In the genomic region with DNA sequence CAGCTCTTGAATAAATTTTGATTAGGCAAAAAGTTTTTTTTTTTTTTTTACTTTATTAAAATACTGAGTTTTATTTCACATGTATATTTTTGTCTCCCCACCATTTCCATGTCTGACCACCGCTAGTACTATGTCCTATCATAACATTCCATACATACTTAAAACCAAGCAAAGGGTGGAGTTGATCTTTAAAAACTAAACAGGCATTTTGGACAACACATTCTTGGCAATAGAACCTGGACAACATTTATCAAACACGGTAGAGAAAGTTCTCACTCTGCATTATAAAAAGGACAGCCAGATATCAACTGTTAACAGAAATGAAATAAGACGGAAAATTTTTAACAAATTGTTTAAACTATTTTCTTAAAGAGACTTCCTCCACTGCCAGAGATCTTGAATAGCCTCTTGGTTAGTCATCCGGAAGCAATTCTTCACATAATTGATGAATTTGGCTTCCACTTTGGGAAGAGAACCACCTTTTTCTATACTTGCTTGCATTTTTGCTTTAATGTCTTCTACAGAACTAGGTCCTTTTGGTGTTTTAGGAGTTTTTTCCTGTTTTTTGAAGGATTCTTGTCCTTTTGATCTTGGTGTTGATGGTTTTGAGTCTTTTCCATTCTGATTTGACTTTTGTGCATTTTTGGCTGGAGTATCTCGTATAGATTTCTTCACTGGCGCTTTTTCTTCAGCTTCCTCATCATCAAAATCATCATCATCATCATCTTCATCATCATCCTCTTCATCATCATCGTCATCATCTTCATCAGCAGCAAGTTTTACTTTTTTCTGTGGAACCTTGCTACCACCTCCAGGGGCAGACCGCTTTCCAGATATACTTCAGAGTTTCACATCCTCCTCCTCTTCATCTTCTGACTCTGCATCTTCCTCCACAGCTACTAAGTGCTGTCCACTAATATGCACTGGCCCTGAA, we compare ENCODE assay signal across 8 cellular contexts. TPM values are rescaled to one million over a fixed set of nuclear protein-coding genes. Genes with fewer than 3 reads are reported as not detected.
A peak's percentile ranks its signal among the peaks of the same experiment; 100 is the strongest.
DNase-seq lines count a peak whose midpoint lies in the region; ATAC-seq, FAIRE-seq and TF ChIP-seq lines count a peak whose summit lies in the region.
"Not testable (repeated sequence)": the region's sequence is repeated elsewhere in the genome, so short reads cannot be mapped to it uniquely, and the experiment has no call there.

No MANE protein-coding gene starts in this region.

- not testable (repeated sequence) for H3K36me3 ChIP-seq in SJSA1

- not testable (repeated sequence) for H3K4me3 ChIP-seq in A549; SJSA1; astrocyte of the cerebellum (ENCODE audit: low read depth, low read length); cardiac fibroblast (replicated peaks in 1 of 2; ENCODE audit: low read depth in 2 of 2, low read length in 2 of 2); fibroblast of mammary gland (ENCODE audit: control insufficient read depth, low read depth, low read length)

- not testable (repeated sequence) for TF ChIP-seq EP300 in A549 (IDR thresholded peaks at IDR 0.05)

- not testable (repeated sequence) for H3K27me3 ChIP-seq in SJSA1 (replicated peaks)

- not testable (repeated sequence) for FAIRE-seq in A549 (lab: Jason Lieb, UNC)

- TF ChIP-seq CTCF in A549 (IDR thresholded peaks at IDR 0.05); astrocyte of the cerebellum (IDR thresholded peaks at IDR 0.05; ENCODE audit: low read depth, low read length, missing control alignments); cardiac fibroblast (IDR thresholded peaks at IDR 0.05; ENCODE audit: low read depth, low read length); fibroblast of mammary gland (conservative IDR thresholded peaks at IDR 0.05; ENCODE audit: control insufficient read depth, insufficient read depth, low read depth, low read length): not testable (repeated sequence)

- POLR2A ChIA-PET in A549 (lab: Yijun Ruan, JAX) = not testable (repeated sequence)

- peak overlapping the region; percentile 30; the same call in 1 of the 3 replicates for H3K4me2 ChIP-seq in A549

- peak in 1 of 2 experiments; percentile 9 for DNase-seq in A549 (ENCODE audit: low read depth in 1 of 2, low spot score in 1 of 2)
- DNase-seq in EH (ENCODE audit: low read depth) = peak; percentile 71
- peak; percentile 20 for DNase-seq in HS-27A (ENCODE audit: low read depth)
- DNase-seq in SJSA1 (ENCODE audit: low read depth in 1 of 2, low spot score in 2 of 2) = peak in 1 of 2 experiments; percentile 59
- DNase-seq in astrocyte of the cerebellum (ENCODE audit: low read depth) = peak; percentile 22
- DNase-seq in cardiac fibroblast (ENCODE audit: low read depth in 2 of 2) = peak; percentile 65 to 77
- peak; percentile 20 for DNase-seq in fibroblast of mammary gland (ENCODE audit: low read depth)
- peak; percentile 7 for DNase-seq in myocyte (ENCODE audit: low read depth)

- not testable (repeated sequence) for H3K27ac ChIP-seq in A549
- H3K27ac ChIP-seq in SJSA1 = peak overlapping the region; percentile 79

- H3K9me3 ChIP-seq in A549; SJSA1 (replicated peaks): not testable (repeated sequence)

- CTCF ChIA-PET in A549 (lab: Yijun Ruan, JAX) = not testable (repeated sequence)

- WGBS in A549 (ENCODE audit: missing lambda C conversion rate) = 64% methylated on average over 8 of the region's 8 CpGs

- TF ChIP-seq POLR2A in A549 (IDR thresholded peaks at IDR 0.05; ENCODE audit: low read length) = not testable (repeated sequence)

- not testable (repeated sequence) for TF ChIP-seq RAD21 in A549 (conservative IDR thresholded peaks at IDR 0.05 in 1 of 2, IDR thresholded peaks at IDR 0.05 in 1 of 2)

- in situ Hi-C loops in astrocyte of the cerebellum (cut with HindIII; ENCODE audit: low sequenced_read_pairs) = not testable (repeated sequence)

- H3K4me1 ChIP-seq in A549 = not testable (repeated sequence)
- H3K4me1 ChIP-seq in SJSA1 (replicated peaks) = peaks cover 17% of the 10 kb centered on the region

- ATAC-seq in A549 = not testable (repeated sequence)

RNA-seq across cellular contexts. Expression of a gene that starts 58.7 kb away (rescaled TPM):
- polyA plus RNA-seq in A549 (2011; rRNA removed) (0.10 and 0.11 TPM in 2 replicates), A549 (2017; fragmentation: RNase III; extraction: RNeasy Plus Mini Kit Qiagen cat#74134 plus additional on column Dnase treatment) (not detected in 3 replicates)
- under 0.01 TPM in 1 of 2 replicates, not detected in the other for polyA plus RNA-seq in A549 (2012; cell fraction: cytosol; rRNA removed)
- polyA plus RNA-seq in A549 (2012; cell fraction: nucleus; rRNA removed) = 0.10 and 0.20 TPM in 2 replicates
- polyA minus RNA-seq in A549 (2011; rRNA and poly(A)+ RNA removed) = 2.4 TPM in 2 replicates
- 0.26 and 0.34 TPM in 2 replicates for total RNA-seq in SJSA1 (2014; rRNA removed; shearing (Covaris generic))
- total RNA-seq in myocyte = 0.26 and 0.29 TPM in 2 replicates
- 0.21 TPM for polyA plus RNA-seq in myocyte (2012)
